Comparison of ENCODE assay signal across 8 cellular contexts in genomic region chr22:36384766-36385400, GRCh38. TPM values are rescaled to one million over a fixed set of nuclear protein-coding genes. Genes with fewer than 3 reads are reported as not detected.
DNase-seq lines count a peak whose midpoint lies in the region; ATAC-seq and TF ChIP-seq lines count a peak whose summit lies in the region.

No MANE protein-coding gene starts in this region.

- TF ChIP-seq POLR2A in vagina (IDR thresholded peaks at IDR 0.05): no peak

- H2BK120ac ChIP-seq in mesendoderm (ENCODE audit: low read depth, low read length): no peak overlapping the region

- no CpG with 5 or more reads among the region's 6 CpGs for WGBS in mesendoderm (ENCODE audit: extremely low coverage, insufficient coverage, low lambda C conversion rate)

- CTCF ChIA-PET in activated CD8-positive, alpha-beta memory T cell treated with anti-CD3 and anti-CD28 coated beads, Interleukin-2, amount 10 ng/mL, durations not matched to agents 7 days and 5 days (lab: Charles Lee): interaction anchor here (0.6 to 4.2 kb wide), 17 partner anchors 10 to 86 kb away, joined by 3 to 33 read pairs (median 7); no protein-coding TSS in a partner anchor

- H3K9me3 ChIP-seq in vagina: no peaks in the 10 kb centered on the region

- no peak for ATAC-seq in activated CD8-positive, alpha-beta memory T cell treated with anti-CD3 and anti-CD28 coated beads, Interleukin-2, amount 10 ng/mL, durations not matched to agents 7 days and 5 days
- ATAC-seq in GM19452 (IDR thresholded peaks at IDR 0.05; ENCODE audit: unreplicated experiment) (no peak), GM21723 (IDR thresholded peaks at IDR 0.05; ENCODE audit: unreplicated experiment) (no peak)

- peak overlapping the region; percentile 92 for H3K4me3 ChIP-seq in choroid plexus epithelial cell (ENCODE audit: low read depth, low read length)
- H3K4me3 ChIP-seq in mesendoderm (ENCODE audit: low read length): no peak overlapping the region
- H3K4me3 ChIP-seq in vagina: peak overlapping the region; percentile 98 to 100

- peak overlapping the region; percentile 78 for H3K4me2 ChIP-seq in mesendoderm (ENCODE audit: low read length)

- H3K4me1 ChIP-seq in mesendoderm (ENCODE audit: control insufficient read depth, low read depth, low read length) (peaks cover 6% of the 10 kb centered on the region), vagina (peaks cover 70% of the 10 kb centered on the region)

- H3K4ac ChIP-seq in mesendoderm (ENCODE audit: low read depth, low read length): no peak overlapping the region

- peak overlapping the region; percentile 92 for H3K27ac Mint-ChIP-seq in activated CD8-positive, alpha-beta memory T cell treated with anti-CD3 and anti-CD28 coated beads, Interleukin-2, amount 10 ng/mL, durations not matched to agents 7 days and 5 days

- DNase-seq in activated CD8-positive, alpha-beta memory T cell treated with anti-CD3 and anti-CD28 coated beads, Interleukin-2, amount 10 ng/mL, durations not matched to agents 7 days and 5 days: peak; percentile 74
- no peak for DNase-seq in activated CD8-positive, alpha-beta memory T cell treated with anti-CD3 and anti-CD28 coated beads for 24 hours
- DNase-seq in RPMI7951 (ENCODE audit: low read depth): peak; percentile 57
- DNase-seq in choroid plexus epithelial cell (ENCODE audit: low read depth): no peak
- DNase-seq in mesendoderm: peak; percentile 73
- no peak for DNase-seq in vagina (ENCODE audit: extremely low spot score in 2 of 2)

- H3K79me2 ChIP-seq in mesendoderm (ENCODE audit: control insufficient read depth, insufficient read depth, low read length): peaks cover 72% of the 10 kb centered on the region

- peak overlapping the region; percentile 97 for H3K9ac ChIP-seq in mesendoderm (ENCODE audit: low read length)

- H2BK5ac ChIP-seq in mesendoderm (ENCODE audit: low read length): no peak overlapping the region

- intact Hi-C loops in vagina (cut with DNase I): loop anchor here (5.0 kb wide), 2 partner anchors 43 to 72 kb away; no protein-coding TSS in a partner anchor

- H3K36me3 ChIP-seq in mesendoderm (ENCODE audit: control insufficient read depth, insufficient read depth, low read length) (peaks cover 2% of the 10 kb centered on the region), vagina (no peaks in the 10 kb centered on the region)

- no peaks in the 10 kb centered on the region for H3K9me3 Mint-ChIP-seq in activated CD8-positive, alpha-beta memory T cell treated with anti-CD3 and anti-CD28 coated beads, Interleukin-2, amount 10 ng/mL, durations not matched to agents 7 days and 5 days (ENCODE audit: low read depth)

- H3K4me3 Mint-ChIP-seq in activated CD8-positive, alpha-beta memory T cell treated with anti-CD3 and anti-CD28 coated beads, Interleukin-2, amount 10 ng/mL, durations not matched to agents 7 days and 5 days: peak overlapping the region; percentile 88

- H2BK15ac ChIP-seq in mesendoderm (replicated peaks; ENCODE audit: low read depth): no peak overlapping the region

- H4K5ac ChIP-seq in mesendoderm (ENCODE audit: low read length): no peak overlapping the region

- no peaks in the 10 kb centered on the region for H3K27me3 ChIP-seq in mesendoderm (ENCODE audit: insufficient read depth, low read length, poor library complexity)
- H3K27me3 ChIP-seq in vagina: no peaks in the 10 kb centered on the region

- peaks cover 48% of the 10 kb centered on the region for H3K36me3 Mint-ChIP-seq in activated CD8-positive, alpha-beta memory T cell treated with anti-CD3 and anti-CD28 coated beads, Interleukin-2, amount 10 ng/mL, durations not matched to agents 7 days and 5 days

- H3K27ac ChIP-seq in mesendoderm (ENCODE audit: low read depth, low read length) (peak overlapping the region; percentile 48), vagina (peak overlapping the region; percentile 99)

- H4K8ac ChIP-seq in mesendoderm (ENCODE audit: low read depth, low read length): no peak overlapping the region

- no peak overlapping the region for H3K18ac ChIP-seq in mesendoderm (ENCODE audit: low read length)

- H2AK5ac ChIP-seq in mesendoderm (ENCODE audit: low read length): no peak overlapping the region

- H3K27me3 Mint-ChIP-seq in activated CD8-positive, alpha-beta memory T cell treated with anti-CD3 and anti-CD28 coated beads, Interleukin-2, amount 10 ng/mL, durations not matched to agents 7 days and 5 days: no peaks in the 10 kb centered on the region

- H3K56ac ChIP-seq in mesendoderm (ENCODE audit: low read length): peak overlapping the region; percentile 96

- H3K4me1 Mint-ChIP-seq in activated CD8-positive, alpha-beta memory T cell treated with anti-CD3 and anti-CD28 coated beads, Interleukin-2, amount 10 ng/mL, durations not matched to agents 7 days and 5 days: peaks cover 61% of the 10 kb centered on the region

- H3K23ac ChIP-seq in mesendoderm (ENCODE audit: low read length): no peak overlapping the region

- H3K79me1 ChIP-seq in mesendoderm (ENCODE audit: low read length): peaks cover 4% of the 10 kb centered on the region

- TF ChIP-seq CTCF in choroid plexus epithelial cell (conservative IDR thresholded peaks at IDR 0.05; ENCODE audit: low read depth, low read length) (peak; percentile 17), vagina (IDR thresholded peaks at IDR 0.05) (no peak)

RNA-seq across cellular contexts. Expression of gene MYH9, which starts 2.9 kb away (rescaled TPM):
- 100 to 1,000 TPM; 695 to 913 TPM for total RNA-seq in activated CD8-positive, alpha-beta memory T cell treated with anti-CD3 and anti-CD28 coated beads, Interleukin-2, amount 10 ng/mL, durations not matched to agents 7 days and 5 days
- 260 and 282 TPM in 2 replicates for total RNA-seq in RPMI7951 (2014; rRNA removed; shearing (Covaris generic))
- polyA plus RNA-seq in mesendoderm (2013, experiment 1 of 2): 110 TPM
- 111 TPM for polyA plus RNA-seq in mesendoderm (2013, experiment 2 of 2)
- 333 TPM for total RNA-seq in vagina

Comparison
In these comparisons a context has a peak if more than half of its experiments do, and no peak if none do; other contexts are left out.
1. DNase-seq: peak in activated CD8-positive, alpha-beta memory T cell treated with anti-CD3 and anti-CD28 coated beads, Interleukin-2, amount 10 ng/mL, durations not matched to agents 7 days and 5 days (single experiment), RPMI7951 (single experiment) and mesendoderm (single experiment); none in activated CD8-positive, alpha-beta memory T cell treated with anti-CD3 and anti-CD28 coated beads for 24 hours (single experiment), choroid plexus epithelial cell (single experiment) and vagina (0 of 2).